ENCODE assay signal across 16 cellular contexts in genomic region chr1:32427264-32427963, GRCh38. TPM values are rescaled to one million over a fixed set of nuclear protein-coding genes. Genes with fewer than 3 reads are reported as not detected.
DNase-seq lines count a peak whose midpoint lies in the region; ATAC-seq and TF ChIP-seq lines count a peak whose summit lies in the region.
"Had no signal": no experiment of that assay in that cellular context is flagged by ENCODE, and none has a peak within 500 bp of the region (broad histone marks: within the 10 kb centered on the region; RNA-seq: fewer than 3 reads in every experiment).

No MANE protein-coding gene starts in this region.

- H3K27me3 ChIP-seq in GM23338 (ENCODE audit: insufficient read depth) (peaks cover 2% of the 10 kb centered on the region; the same call in 1 of the 2 replicates), stomach (peaks cover 0 to 43% (median 17%) of the 10 kb centered on the region in 3 donors)

- TF ChIP-seq POLR2A in stomach (IDR thresholded peaks at IDR 0.05) = no peak

- peak overlapping the region; percentile 80 for H3K4me2 ChIP-seq in GM23338

- H3K27ac Mint-ChIP-seq in GM23338 = no peak overlapping the region
- H3K27ac Mint-ChIP-seq: CD8-positive, alpha-beta memory T cell had no signal

- H3K9me3 ChIP-seq in stomach = no peaks in the 10 kb centered on the region
- H3K9me3 ChIP-seq: MG63, SJCRH30 had no signal

- H3K27me3 Mint-ChIP-seq in GM23338 (ENCODE audit: insufficient read depth, low read depth, poor library complexity) = no peaks in the 10 kb centered on the region

- TF ChIP-seq CTCF in GM23338 (conservative IDR thresholded peaks at IDR 0.05; ENCODE audit: low read depth in 2 of 2) (no peak), stomach (IDR thresholded peaks at IDR 0.05) (no peak)

- DNase-seq in GM23338 (ENCODE audit: low spot score) = no peak
- peak; percentile 28 for DNase-seq in cerebellar cortex (ENCODE audit: low spot score)
- DNase-seq in left kidney (ENCODE audit: low read depth, low spot score) = peak; percentile 4
- no peak for DNase-seq in stomach
- no peak for DNase-seq in activated effector memory CD4-positive, alpha-beta T cell treated with anti-CD3 and anti-CD28 coated beads, Interleukin-2, amount 50 U/mL, for 16 hours
- no peak for DNase-seq in CD1c-positive myeloid dendritic cell (ENCODE audit: extremely low spot score)
- DNase-seq: CD8-positive, alpha-beta memory T cell; KG1; NCI-H226; OCI-M1; SJCRH30 had no signal

- H3K79me2 ChIP-seq in GM23338 (replicated peaks; ENCODE audit: insufficient read depth) = no peaks in the 10 kb centered on the region

- H3K4me1 Mint-ChIP-seq in GM23338 = peaks cover 14% of the 10 kb centered on the region
- H3K4me1 Mint-ChIP-seq: CD8-positive, alpha-beta memory T cell had no signal

- intact Hi-C loops in stomach (cut with DNase I; ENCODE audit: low total_unique reads) = no loop called here

- H3K4me1 ChIP-seq in GM23338 (ENCODE audit: insufficient read depth) (peaks cover 24% of the 10 kb centered on the region), stomach (peaks cover 7 to 14% (median 11%) of the 10 kb centered on the region in 4 donors)
- H3K4me1 ChIP-seq: SJCRH30 had no signal

- H4K20me1 ChIP-seq in GM23338 (replicated peaks; ENCODE audit: insufficient read depth) = no peaks in the 10 kb centered on the region

- no peak overlapping the region for H3K27ac ChIP-seq in GM23338 (ENCODE audit: low read depth)
- H3K27ac ChIP-seq in stomach = no peak overlapping the region
- H3K27ac ChIP-seq: RWPE1, SJCRH30 had no signal

- ATAC-seq in GM23338 (no peak), HG02588 (IDR thresholded peaks at IDR 0.05; ENCODE audit: unreplicated experiment) (no peak), GM21515 (IDR thresholded peaks at IDR 0.05; ENCODE audit: unreplicated experiment) (no peak)

- no peaks in the 10 kb centered on the region for H3K36me3 ChIP-seq in GM23338 (ENCODE audit: insufficient read depth)
- H3K36me3 ChIP-seq in stomach = no peaks in the 10 kb centered on the region
- H3K36me3 ChIP-seq: MG63, SJCRH30 had no signal

- 55 to 73% (median 63%) methylated on average over 17 of the region's 17 CpGs for WGBS in stomach, 5 donors

- H3F3A ChIP-seq in GM23338 (replicated peaks; ENCODE audit: low read depth) = 0 out of 2 replicates have a peak, but pooled peaks cover 3% of the 10 kb centered on the region

- H3K36me3 Mint-ChIP-seq in GM23338 (ENCODE audit: low read depth) = peaks cover 6% of the 10 kb centered on the region; the same call in 1 of the 3 replicates

- no peak for TF ChIP-seq EP300 in stomach (IDR thresholded peaks at IDR 0.05)

- peaks cover 4% of the 10 kb centered on the region; the same call in 1 of the 2 replicates for H3K9me2 ChIP-seq in GM23338 (ENCODE audit: insufficient read depth)

- no peak overlapping the region for H2AFZ ChIP-seq in GM23338

- H3K9me3 Mint-ChIP-seq in GM23338 = peaks cover 3% of the 10 kb centered on the region; the same call in 1 of the 3 replicates
- H3K9me3 Mint-ChIP-seq: CD8-positive, alpha-beta memory T cell had no signal

- H3K4me3 ChIP-seq in GM23338 (no peak overlapping the region), stomach (peak overlapping the region; percentile 27 to 41 (median 32))
- H3K4me3 ChIP-seq: SJCRH30 had no signal

- no peak overlapping the region for H3K4me3 Mint-ChIP-seq in GM23338
- H3K4me3 Mint-ChIP-seq: CD8-positive, alpha-beta memory T cell had no signal

TF ChIP-seq in GM23338, 12 proteins besides CTCF, POLR2A, EP300 and RAD21:
- TF ChIP-seq STAT1 (IDR thresholded peaks at IDR 0.05; ENCODE audit: unreplicated experiment) = no peak
- TF ChIP-seq EZH2phosphoT487 (IDR thresholded peaks at IDR 0.05; ENCODE audit: unreplicated experiment) = no peak
- TF ChIP-seq, protein P1, sequence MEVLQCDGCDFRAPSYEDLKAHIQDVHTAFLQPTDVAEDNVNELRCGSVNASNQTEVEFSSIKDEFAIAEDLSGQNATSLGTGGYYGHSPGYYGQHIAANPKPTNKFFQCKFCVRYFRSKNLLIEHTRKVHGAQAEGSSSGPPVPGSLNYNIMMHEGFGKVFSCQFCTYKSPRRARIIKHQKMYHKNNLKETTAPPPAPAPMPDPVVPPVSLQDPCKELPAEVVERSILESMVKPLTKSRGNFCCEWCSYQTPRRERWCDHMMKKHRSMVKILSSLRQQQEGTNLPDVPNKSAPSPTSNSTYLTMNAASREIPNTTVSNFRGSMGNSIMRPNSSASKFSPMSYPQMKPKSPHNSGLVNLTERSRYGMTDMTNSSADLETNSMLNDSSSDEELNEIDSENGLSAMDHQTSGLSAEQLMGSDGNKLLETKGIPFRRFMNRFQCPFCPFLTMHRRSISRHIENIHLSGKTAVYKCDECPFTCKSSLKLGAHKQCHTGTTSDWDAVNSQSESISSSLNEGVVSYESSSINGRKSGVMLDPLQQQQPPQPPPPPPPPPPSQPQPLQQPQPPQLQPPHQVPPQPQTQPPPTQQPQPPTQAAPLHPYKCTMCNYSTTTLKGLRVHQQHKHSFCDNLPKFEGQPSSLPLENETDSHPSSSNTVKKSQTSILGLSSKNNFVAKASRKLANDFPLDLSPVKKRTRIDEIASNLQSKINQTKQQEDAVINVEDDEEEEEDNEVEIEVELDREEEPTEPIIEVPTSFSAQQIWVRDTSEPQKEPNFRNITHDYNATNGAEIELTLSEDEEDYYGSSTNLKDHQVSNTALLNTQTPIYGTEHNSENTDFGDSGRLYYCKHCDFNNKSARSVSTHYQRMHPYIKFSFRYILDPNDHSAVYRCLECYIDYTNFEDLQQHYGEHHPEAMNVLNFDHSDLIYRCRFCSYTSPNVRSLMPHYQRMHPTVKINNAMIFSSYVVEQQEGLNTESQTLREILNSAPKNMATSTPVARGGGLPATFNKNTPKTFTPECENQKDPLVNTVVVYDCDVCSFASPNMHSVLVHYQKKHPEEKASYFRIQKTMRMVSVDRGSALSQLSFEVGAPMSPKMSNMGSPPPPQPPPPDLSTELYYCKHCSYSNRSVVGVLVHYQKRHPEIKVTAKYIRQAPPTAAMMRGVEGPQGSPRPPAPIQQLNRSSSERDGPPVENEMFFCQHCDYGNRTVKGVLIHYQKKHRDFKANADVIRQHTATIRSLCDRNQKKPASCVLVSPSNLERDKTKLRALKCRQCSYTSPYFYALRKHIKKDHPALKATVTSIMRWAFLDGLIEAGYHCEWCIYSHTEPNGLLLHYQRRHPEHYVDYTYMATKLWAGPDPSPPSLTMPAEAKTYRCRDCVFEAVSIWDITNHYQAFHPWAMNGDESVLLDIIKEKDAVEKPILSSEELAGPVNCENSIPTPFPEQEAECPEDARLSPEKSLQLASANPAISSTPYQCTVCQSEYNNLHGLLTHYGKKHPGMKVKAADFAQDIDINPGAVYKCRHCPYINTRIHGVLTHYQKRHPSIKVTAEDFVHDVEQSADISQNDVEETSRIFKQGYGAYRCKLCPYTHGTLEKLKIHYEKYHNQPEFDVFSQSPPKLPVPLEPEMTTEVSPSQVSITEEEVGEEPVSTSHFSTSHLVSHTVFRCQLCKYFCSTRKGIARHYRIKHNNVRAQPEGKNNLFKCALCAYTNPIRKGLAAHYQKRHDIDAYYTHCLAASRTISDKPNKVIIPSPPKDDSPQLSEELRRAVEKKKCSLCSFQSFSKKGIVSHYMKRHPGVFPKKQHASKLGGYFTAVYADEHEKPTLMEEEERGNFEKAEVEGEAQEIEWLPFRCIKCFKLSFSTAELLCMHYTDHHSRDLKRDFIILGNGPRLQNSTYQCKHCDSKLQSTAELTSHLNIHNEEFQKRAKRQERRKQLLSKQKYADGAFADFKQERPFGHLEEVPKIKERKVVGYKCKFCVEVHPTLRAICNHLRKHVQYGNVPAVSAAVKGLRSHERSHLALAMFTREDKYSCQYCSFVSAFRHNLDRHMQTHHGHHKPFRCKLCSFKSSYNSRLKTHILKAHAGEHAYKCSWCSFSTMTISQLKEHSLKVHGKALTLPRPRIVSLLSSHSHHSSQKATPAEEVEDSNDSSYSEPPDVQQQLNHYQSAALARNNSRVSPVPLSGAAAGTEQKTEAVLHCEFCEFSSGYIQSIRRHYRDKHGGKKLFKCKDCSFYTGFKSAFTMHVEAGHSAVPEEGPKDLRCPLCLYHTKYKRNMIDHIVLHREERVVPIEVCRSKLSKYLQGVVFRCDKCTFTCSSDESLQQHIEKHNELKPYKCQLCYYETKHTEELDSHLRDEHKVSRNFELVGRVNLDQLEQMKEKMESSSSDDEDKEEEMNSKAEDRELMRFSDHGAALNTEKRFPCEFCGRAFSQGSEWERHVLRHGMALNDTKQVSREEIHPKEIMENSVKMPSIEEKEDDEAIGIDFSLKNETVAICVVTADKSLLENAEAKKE (CRISPR knock-in tag; IDR thresholded peaks at IDR 0.05) = no peak
- TF ChIP-seq ZNF331 (CRISPR knock-in tag; IDR thresholded peaks at IDR 0.05; ENCODE audit: low read depth) = no peak
- TF ChIP-seq POLR2AphosphoS5 (IDR thresholded peaks at IDR 0.05; ENCODE audit: low read depth) = no peak

RNA-seq across cellular contexts. Expression of gene BSDC1, which starts 33.2 kb away (rescaled TPM):
- total RNA-seq in GM23338 (2014; rRNA removed; shearing (Covaris generic)) = 50.7 and 55.8 TPM in 2 replicates
- polyA plus RNA-seq in GM23338 (2016; fragmentation: Nextera tagmentation; extraction: Ambion mirVana) (22.7 and 24.9 TPM in 2 replicates), stomach (10 to 100 TPM; 23.8 to 39.0 (median 36.8) TPM)
- total RNA-seq in stomach = 100 to 1,000 TPM in 1 of 5 donors, 10 to 100 TPM in 4; 35.9 to 126 (median 57.6) TPM

RNA-seq across cellular contexts. Expression of gene ZBTB8B, which starts 37.5 kb away (rescaled TPM):
- 3.8 and 4.2 TPM in 2 replicates for total RNA-seq in GM23338 (2014; rRNA removed; shearing (Covaris generic))
- polyA plus RNA-seq in GM23338 (2016; fragmentation: Nextera tagmentation; extraction: Ambion mirVana) (0.95 and 1.1 TPM in 2 replicates), stomach (under 1 TPM in 1 of 3 donors, not detected in 2; 0.15 TPM)
- total RNA-seq in stomach = under 1 TPM in 2 of 5 donors, not detected in 3; under 0.01 to 0.37 TPM
- total RNA-seq: CD8-positive, alpha-beta memory T cell; SJCRH30 had no signal
- polyA plus RNA-seq: BJ; CD8-positive, alpha-beta memory T cell had no signal

Comparison
In these comparisons a context has a peak if more than half of its experiments do, and no peak if none do; other contexts are left out.
1. DNase-seq: peak in cerebellar cortex (single experiment) and left kidney (single experiment); none in GM23338 (single experiment), stomach (single experiment), activated effector memory CD4-positive, alpha-beta T cell treated with anti-CD3 and anti-CD28 coated beads, Interleukin-2, amount 50 U/mL, for 16 hours (single experiment) and CD1c-positive myeloid dendritic cell (single experiment).